In genomic region chr5:515273-515836, GRCh38 we compare ENCODE assay signal across 23 cellular contexts. TPM values are rescaled to one million over a fixed set of nuclear protein-coding genes. Genes with fewer than 3 reads are reported as not detected.
DNase-seq lines count a peak whose midpoint lies in the region; ATAC-seq, FAIRE-seq and TF ChIP-seq lines count a peak whose summit lies in the region.
"Had no signal": no experiment of that assay in that cellular context is flagged by ENCODE, and none has a peak within 500 bp of the region (broad histone marks: within the 10 kb centered on the region; RNA-seq: fewer than 3 reads in every experiment).

No MANE protein-coding gene starts in this region.

- no peaks in the 10 kb centered on the region for H3K27me3 ChIP-seq in right lobe of liver
- H3K27me3 ChIP-seq in Karpas-422 (ENCODE audit: low read length) = no peaks in the 10 kb centered on the region
- H3K27me3 ChIP-seq: BLaER1, SJCRH30 had no signal

- no peaks in the 10 kb centered on the region for H4K20me1 ChIP-seq in Karpas-422 (ENCODE audit: insufficient read depth, low read depth, low read length)
- H4K20me1 ChIP-seq: BLaER1 had no signal

- FAIRE-seq in HTR-8/SVneo (lab: Jason Lieb, UNC) = peak; percentile 80
- FAIRE-seq: GM12891 had no signal

- no peaks in the 10 kb centered on the region for H3K79me2 ChIP-seq in Karpas-422 (ENCODE audit: low read length)

- DNase-seq in HTR-8/SVneo (ENCODE audit: insufficient read length, low spot score) (no peak), LoVo (ENCODE audit: low spot score) (peak; percentile 55), cerebellum (ENCODE audit: low spot score) (peak; percentile 77), right lobe of liver (peak in 1 of 3 donors; percentile 73), GDM1 (lab: John Stamatoyannopoulos, UW) (no peak), Karpas-422 (no peak), COR-L47 (lab: John Stamatoyannopoulos, UW) (no peak)
- DNase-seq: Caco-2; CD4-positive, alpha-beta T cell; DMS 273 treated with DMSO at 0.1 percent for 48 hours; DMS79 treated with DMSO at 0.1 percent for 48 hours; HCEC 1CT; NCI-H1105 treated with DMSO at 0.1 percent for 48 hours; NCI-H2029 treated with DMSO at 0.1 percent for 48 hours; NCI-H2171; NCI-H524 treated with DMSO at 0.1 percent for 48 hours; NCI-H82; PC-3; SJCRH30 had no signal

- TF ChIP-seq POLR2A in right lobe of liver (IDR thresholded peaks at IDR 0.05) = no peak

- no peak for TF ChIP-seq CTCF in right lobe of liver (IDR thresholded peaks at IDR 0.05)

- intact Hi-C loops in right lobe of liver (cut with DNase I) = no loop called here

- no peak overlapping the region for H2AFZ ChIP-seq in Karpas-422 (ENCODE audit: low read length)
- H2AFZ ChIP-seq: GM23338 had no signal

- H3K4me3 ChIP-seq in right lobe of liver (no peak overlapping the region), Karpas-422 (ENCODE audit: low read length) (no peak overlapping the region)
- H3K4me3 ChIP-seq: BLaER1, GM23338, SJCRH30 had no signal

- H3K9ac ChIP-seq in Karpas-422 (ENCODE audit: low read length) = no peak overlapping the region
- H3K9ac ChIP-seq: BLaER1 had no signal

- H3K9me3 ChIP-seq in right lobe of liver = no peaks in the 10 kb centered on the region
- no peaks in the 10 kb centered on the region for H3K9me3 ChIP-seq in Karpas-422 (ENCODE audit: low read length)
- H3K9me3 ChIP-seq: BLaER1, Caco-2, SJCRH30 had no signal

- ATAC-seq in right lobe of liver (peak in 3 of 4 donors; percentile 23 to 62 (median 32)), GM21515 (IDR thresholded peaks at IDR 0.05; ENCODE audit: unreplicated experiment) (no peak)
- ATAC-seq: PC-3 had no signal

- H3K36me3 ChIP-seq in right lobe of liver (no peaks in the 10 kb centered on the region), Karpas-422 (ENCODE audit: insufficient read depth, low read length) (no peaks in the 10 kb centered on the region)
- H3K36me3 ChIP-seq: BLaER1, SJCRH30 had no signal

- H3K9me2 ChIP-seq in Karpas-422 (replicated peaks; ENCODE audit: insufficient read depth, low read length) = no peaks in the 10 kb centered on the region

- H3K4me2 ChIP-seq in Karpas-422 (ENCODE audit: low read depth, low read length, poor library complexity, severe bottlenecking) = no peak overlapping the region
- H3K4me2 ChIP-seq: GM23338 had no signal

- no peak overlapping the region for H3K27ac ChIP-seq in right lobe of liver
- H3K27ac ChIP-seq in Karpas-422 (ENCODE audit: low read length) = no peak overlapping the region
- H3K27ac ChIP-seq: BLaER1, SJCRH30 had no signal

- H3K4me1 ChIP-seq in right lobe of liver (no peaks in the 10 kb centered on the region), Karpas-422 (ENCODE audit: low read length) (peaks cover 2% of the 10 kb centered on the region)
- H3K4me1 ChIP-seq: Caco-2, SJCRH30 had no signal

- WGBS in right lobe of liver (ENCODE audit: insufficient coverage, low coverage, low lambda C conversion rate, missing lambda C conversion rate) = 69% methylated on average over 3 of the region's 11 CpGs

RNA-seq across cellular contexts. Expression of gene SLC9A3, which starts 8.9 kb away (rescaled TPM):
- total RNA-seq in cerebellum (1.8 TPM), right lobe of liver (1 to 10 TPM in 2 of 6 experiments, under 1 TPM in 4; 0.32 to 1.8 (median 0.46) TPM)
- total RNA-seq in Karpas-422 (2014; rRNA removed; shearing (Covaris generic); ENCODE audit: low replicate concordance) = 2.0 and 3.5 TPM in 2 replicates

Comparison
In these comparisons a context has a peak if more than half of its experiments do, and no peak if none do; other contexts are left out.
1. DNase-seq: peak in LoVo (single experiment) and cerebellum (single experiment); none in HTR-8/SVneo (single experiment), GDM1 (single experiment), Karpas-422 (single experiment) and COR-L47 (single experiment).